18 cellular contexts compared by ENCODE assay signal in genomic region chr1:17883662-17884395, GRCh38.
DNase-seq lines count a peak whose midpoint lies in the region; ATAC-seq and TF ChIP-seq lines count a peak whose summit lies in the region.
"Had no signal": no experiment of that assay in that cellular context is flagged by ENCODE, and none has a peak within 500 bp of the region (broad histone marks: within the 10 kb centered on the region; RNA-seq: fewer than 3 reads in every experiment).

No MANE protein-coding gene starts in this region.

- intact Hi-C loops in sciatic nerve (cut with DNase I): no loop called here

- H3K9me3 ChIP-seq in CD8-positive, alpha-beta memory T cell (ENCODE audit: low read length): no peaks in the 10 kb centered on the region
- H3K9me3 ChIP-seq: BLaER1 treated with 17β-estradiol and CSF1 and Interleukin-3, amounts not matched to agents 10 nM and 100 nM; Caco-2; HAP-1 had no signal

- no peak overlapping the region for H3K27ac ChIP-seq in CD8-positive, alpha-beta memory T cell (ENCODE audit: low read depth, low read length)
- H3K27ac ChIP-seq: 22Rv1; BLaER1 treated with 17β-estradiol and CSF1 and Interleukin-3, amounts not matched to agents 10 nM and 100 nM had no signal

- POLR2A ChIA-PET in CD8-positive, alpha-beta memory T cell (lab: Charles Lee): no interaction called here

- ATAC-seq in sciatic nerve (no peak), omental fat pad (ENCODE audit: low FRiP score) (no peak), HG02642 (IDR thresholded peaks at IDR 0.05; ENCODE audit: poor library complexity, unreplicated experiment) (no peak)
- ATAC-seq: GM23338 had no signal

- H3K27ac Mint-ChIP-seq in CD8-positive, alpha-beta memory T cell: no peak overlapping the region
- H3K27ac Mint-ChIP-seq: B cell, GM23338, HFFc6 had no signal

- DNase-seq in activated effector memory CD4-positive, alpha-beta T cell treated with anti-CD3 and anti-CD28 coated beads, Interleukin-2, amount 50 U/mL, for 16 hours: peak; percentile 27
- no peak for DNase-seq in activated effector memory CD4-positive, alpha-beta T cell treated with Interleukin-2 at 50 U/mL for 16 hours
- DNase-seq in H7: peak; percentile 8
- peak; percentile 47 for DNase-seq in mesenteric fat pad (ENCODE audit: low spot score)
- DNase-seq in sciatic nerve (ENCODE audit: low spot score): peak; percentile 14
- no peak for DNase-seq in omental fat pad (ENCODE audit: low spot score)
- no peak for DNase-seq in CD8-positive, alpha-beta memory T cell
- DNase-seq: Caco-2; CD4-positive, alpha-beta memory T cell; DMS153; DND-41; HFFc6 had no signal

- H3K4me1 Mint-ChIP-seq in CD8-positive, alpha-beta memory T cell: no peaks in the 10 kb centered on the region
- H3K4me1 Mint-ChIP-seq: B cell; CD4-positive, alpha-beta memory T cell; GM23338 had no signal

- no peaks in the 10 kb centered on the region for H3K9me3 Mint-ChIP-seq in CD8-positive, alpha-beta memory T cell
- H3K9me3 Mint-ChIP-seq: GM23338, HFFc6 had no signal

- H3K4me3 Mint-ChIP-seq in CD8-positive, alpha-beta memory T cell: no peak overlapping the region
- H3K4me3 Mint-ChIP-seq: B cell; CD4-positive, alpha-beta memory T cell; GM23338; HFFc6 had no signal

- no peaks in the 10 kb centered on the region for H3K36me3 Mint-ChIP-seq in CD8-positive, alpha-beta memory T cell
- H3K36me3 Mint-ChIP-seq: CD4-positive, alpha-beta memory T cell had no signal

- H3K27me3 ChIP-seq in H7 (ENCODE audit: control insufficient read depth, insufficient read depth, low read length): no peaks in the 10 kb centered on the region
- no peaks in the 10 kb centered on the region for H3K27me3 ChIP-seq in CD8-positive, alpha-beta memory T cell (ENCODE audit: insufficient read depth, low read length, poor library complexity, severe bottlenecking)
- H3K27me3 ChIP-seq: BLaER1 treated with 17β-estradiol and CSF1 and Interleukin-3, amounts not matched to agents 10 nM and 100 nM had no signal

- H3K4me3 ChIP-seq in H7 (ENCODE audit: insufficient read depth, low read depth, low read length): no peak overlapping the region
- H3K4me3 ChIP-seq in CD8-positive, alpha-beta memory T cell (ENCODE audit: low read length): no peak overlapping the region
- H3K4me3 ChIP-seq: BLaER1 treated with 17β-estradiol and CSF1 and Interleukin-3, amounts not matched to agents 10 nM and 100 nM; GM23338; HAP-1 had no signal

- CTCF ChIA-PET in CD8-positive, alpha-beta memory T cell (lab: Charles Lee): no interaction called here

- no peaks in the 10 kb centered on the region for H3K4me1 ChIP-seq in CD8-positive, alpha-beta memory T cell (ENCODE audit: insufficient read depth, low read length)
- H3K4me1 ChIP-seq: BLaER1 treated with 17β-estradiol and CSF1 and Interleukin-3, amounts not matched to agents 10 nM and 100 nM; Caco-2; HAP-1 had no signal

- no peaks in the 10 kb centered on the region for H3K36me3 ChIP-seq in H7 (replicated peaks; ENCODE audit: control insufficient read depth, insufficient read depth, low read length)
- H3K36me3 ChIP-seq in CD8-positive, alpha-beta memory T cell (ENCODE audit: insufficient read depth, low read length): no peaks in the 10 kb centered on the region
- H3K36me3 ChIP-seq: BLaER1 treated with 17β-estradiol and CSF1 and Interleukin-3, amounts not matched to agents 10 nM and 100 nM; HAP-1 had no signal

- peaks cover 9 to 17% of the 10 kb centered on the region in 2 donors for H3K27me3 Mint-ChIP-seq in CD8-positive, alpha-beta memory T cell

- TF ChIP-seq CTCF in omental fat pad (IDR thresholded peaks at IDR 0.05): no peak

Comparison
In these comparisons a context has a peak if more than half of its experiments do, and no peak if none do; other contexts are left out.
1. DNase-seq: peak in activated effector memory CD4-positive, alpha-beta T cell treated with anti-CD3 and anti-CD28 coated beads, Interleukin-2, amount 50 U/mL, for 16 hours (single experiment), H7 (single experiment), mesenteric fat pad (single experiment) and sciatic nerve (single experiment); none in activated effector memory CD4-positive, alpha-beta T cell treated with Interleukin-2 at 50 U/mL for 16 hours (single experiment), omental fat pad (single experiment) and CD8-positive, alpha-beta memory T cell (0 of 5).